2 cellular contexts compared by ENCODE assay signal in genomic region chr1:201655910-201656669, GRCh38.
TF ChIP-seq lines count a peak whose summit lies in the region.

No MANE protein-coding gene starts in this region.

TF ChIP-seq in WTC11, 78 proteins besides CTCF, POLR2A, EP300 and RAD21 (continued from another document):
- TF ChIP-seq ZNF512 (CRISPR knock-in tag; IDR thresholded peaks at IDR 0.05; ENCODE audit: borderline replicate concordance) = no peak
- TF ChIP-seq E2F5 (CRISPR knock-in tag; IDR thresholded peaks at IDR 0.05) = no peak

TF ChIP-seq in HEK293T, 16 proteins besides CTCF, POLR2A, EP300 and RAD21 (continued from another document):
- TF ChIP-seq PKNOX1 (IDR thresholded peaks at IDR 0.05) = no peak
